In genomic region chr20:57392130-57392445, GRCh38 we compare ENCODE assay signal across 8 cellular contexts. TPM values are rescaled to one million over a fixed set of nuclear protein-coding genes. Genes with fewer than 3 reads are reported as not detected.
DNase-seq lines count a peak whose midpoint lies in the region; ATAC-seq lines count a peak whose summit lies in the region.

No MANE protein-coding gene starts in this region.

- no peaks in the 10 kb centered on the region for H3K27me3 ChIP-seq in esophagus (ENCODE audit: control insufficient read depth in 1 of 2, insufficient read depth in 2 of 2, low read length in 2 of 2)

- peak overlapping the region; percentile 80 to 85 for H3K27ac ChIP-seq in esophagus (ENCODE audit: low read depth in 2 of 2, low read length in 1 of 2)

- H3K9ac ChIP-seq in ES-I3 (ENCODE audit: low read depth, low read length): peak overlapping the region; percentile 74

- peaks cover 10% of the 10 kb centered on the region for H3K36me3 ChIP-seq in ES-I3 (ENCODE audit: insufficient read depth, low read length)
- peaks cover 6 to 13% of the 10 kb centered on the region in 2 donors for H3K36me3 ChIP-seq in esophagus (ENCODE audit: control insufficient read depth in 2 of 2, insufficient read depth in 2 of 2, low read length in 1 of 2)

- DNase-seq in OCI-M1 (lab: John Stamatoyannopoulos, UW) (peak; percentile 37), posterior vena cava (ENCODE audit: low spot score) (peak; percentile 43), NCI-H187 (lab: John Stamatoyannopoulos, UW) (no peak), iPS-NIHi11 (ENCODE audit: low spot score) (no peak), T1000 (lab: John Stamatoyannopoulos, UW) (no peak)

- WGBS in esophagus, 2 donors: 11 to 12% methylated on average over 11 of the region's 11 CpGs

- ATAC-seq in GM19023 (IDR thresholded peaks at IDR 0.05; ENCODE audit: unreplicated experiment): no peak

- peak overlapping the region; percentile 49 to 64 for H3K4me3 ChIP-seq in esophagus (ENCODE audit: low read depth in 1 of 2, low read length in 2 of 2)

- intact Hi-C loops in posterior vena cava (cut with DNase I): loop anchor here (5.0 to 10.0 kb wide), 2 partner anchors 50 to 53 kb away; no protein-coding TSS in a partner anchor

- peaks cover 12% of the 10 kb centered on the region for H3K4me1 ChIP-seq in ES-I3 (ENCODE audit: insufficient read depth, low read length)
- H3K4me1 ChIP-seq in esophagus (ENCODE audit: control insufficient read depth in 2 of 2, insufficient read depth in 2 of 2, low read length in 1 of 2): peaks cover 5 to 25% of the 10 kb centered on the region in 2 donors

- H3K9me3 ChIP-seq in ES-I3 (ENCODE audit: control insufficient read depth, insufficient read depth, low read length): no peaks in the 10 kb centered on the region
- H3K9me3 ChIP-seq in esophagus (ENCODE audit: control insufficient read depth in 2 of 2, insufficient read depth in 1 of 2, low read depth in 1 of 2, low read length in 1 of 2): no peaks in the 10 kb centered on the region

RNA-seq across cellular contexts. Expression of gene RBM38, which starts 0.9 kb away (rescaled TPM):
- 10 to 100 TPM; 10.9 to 13.8 TPM for polyA plus RNA-seq in esophagus
- total RNA-seq in posterior vena cava: 10 to 100 TPM; 26.5 to 32.7 TPM

RNA-seq across cellular contexts. Expression of gene RAE1, which starts 41.0 kb away (rescaled TPM):
- 10 to 100 TPM in 1 of 2 donors, 1 to 10 TPM in 1; 8.6 to 25.0 TPM for polyA plus RNA-seq in esophagus
- 10 to 100 TPM; 10.6 to 14.3 TPM for total RNA-seq in posterior vena cava

Comparison
In these comparisons a context has a peak if more than half of its experiments do, and no peak if none do; other contexts are left out.
1. DNase-seq: peak in OCI-M1 (single experiment) and posterior vena cava (single experiment); none in NCI-H187 (0 of 2), iPS-NIHi11 (single experiment) and T1000 (single experiment).